ENCODE assay signal across 1 cellular context in the genomic region with DNA sequence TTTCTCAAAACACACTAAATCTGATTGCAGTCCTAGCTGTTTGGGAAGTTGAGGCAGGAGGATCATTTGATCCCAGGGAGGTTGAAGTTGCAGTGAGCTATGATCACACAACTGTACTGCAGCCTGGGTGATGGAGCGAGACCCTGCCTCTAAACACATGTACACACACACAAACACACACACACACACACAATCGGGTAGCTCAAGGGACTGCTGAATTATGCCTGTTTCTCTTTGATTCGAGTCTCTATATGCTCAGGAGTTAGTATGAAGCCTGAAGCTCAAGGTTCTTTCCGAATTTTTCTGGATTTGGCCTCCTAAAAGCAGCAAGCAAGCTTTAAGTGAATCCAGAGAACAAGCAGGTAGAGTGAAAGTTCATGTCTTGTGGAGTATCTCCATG.
TF ChIP-seq lines count a peak whose summit lies in the region.

No MANE protein-coding gene starts in this region.

TF ChIP-seq in GM23338, 12 proteins besides CTCF, POLR2A, EP300 and RAD21 (continued from another document):
- TF ChIP-seq EZH2phosphoT487 (IDR thresholded peaks at IDR 0.05; ENCODE audit: unreplicated experiment) = no peak
